Comparison of ENCODE assay signal across 1 cellular context in the genomic region with DNA sequence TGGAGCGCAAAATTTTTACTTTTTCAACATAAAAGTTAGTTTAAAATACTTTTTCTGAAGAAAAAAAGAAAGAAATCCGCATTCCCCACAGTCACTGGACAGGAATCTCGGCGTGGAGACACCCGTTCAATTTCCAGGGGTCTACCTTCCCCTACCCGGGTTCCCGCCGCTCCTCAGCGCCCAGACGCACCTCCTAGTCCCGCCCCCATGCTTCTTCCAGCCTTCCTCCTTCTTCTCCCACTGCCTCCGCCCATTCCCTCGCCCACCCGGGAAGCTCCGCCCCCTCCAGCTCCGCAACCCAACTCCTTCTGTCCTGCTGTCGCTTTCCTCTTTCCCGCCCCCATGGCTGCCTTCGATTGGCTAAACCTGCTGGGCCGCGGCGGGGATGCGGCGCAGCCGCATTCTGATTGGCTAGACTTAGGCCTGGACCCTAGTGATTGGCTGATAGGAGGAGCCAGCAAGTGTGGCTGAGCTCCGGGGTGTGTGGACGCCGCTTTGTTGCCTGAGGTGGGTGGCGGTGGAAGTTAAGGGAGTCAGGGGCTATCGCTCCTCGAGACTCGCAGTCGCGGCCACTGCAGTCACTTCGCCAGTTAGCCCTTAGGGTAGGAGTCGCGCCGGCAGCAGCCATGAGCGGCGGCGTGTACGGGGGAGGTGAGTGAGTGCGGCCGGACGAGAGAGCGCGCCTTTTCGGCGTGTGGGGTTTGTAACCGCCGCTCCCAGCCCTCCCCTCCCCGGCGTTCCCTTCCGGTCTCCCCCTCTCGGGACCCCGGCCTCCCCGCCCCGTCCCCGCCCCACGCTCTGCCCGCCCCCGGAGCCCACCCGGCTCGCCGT.
TF ChIP-seq lines count a peak whose summit lies in the region.

TSS of gene ACTL6A (plus strand) at position 460 of the 831 bp plus-strand sequence. CDS start at position 627, 167 bp downstream.

TF ChIP-seq in HepG2, 621 proteins besides CTCF, POLR2A, EP300 and RAD21 (continued from another document and continues in another):
- no peak for TF ChIP-seq SRSF9 (IDR thresholded peaks at IDR 0.05; ENCODE audit: borderline replicate concordance, insufficient read depth, low read depth, low read length, poor library complexity, severe bottlenecking)
- TF ChIP-seq ZNF550 (CRISPR knock-in tag; IDR thresholded peaks at IDR 0.05; ENCODE audit: borderline replicate concordance): 0 out of 2 replicates have a peak, but pooled peaks have one; percentile 14
- TF ChIP-seq ZNF496 (CRISPR knock-in tag; IDR thresholded peaks at IDR 0.05; ENCODE audit: insufficient replicate concordance): no peak
- TF ChIP-seq HOXA5 (CRISPR knock-in tag; IDR thresholded peaks at IDR 0.05): 0 out of 2 replicates have a peak, but pooled peaks have one; percentile 40
- peak; percentile 99 for TF ChIP-seq NFYB (CRISPR knock-in tag; IDR thresholded peaks at IDR 0.05)
- TF ChIP-seq DR1 (CRISPR knock-in tag; IDR thresholded peaks at IDR 0.05): no peak; the same call in 1 of the 2 replicates
- TF ChIP-seq ZNF619 (CRISPR knock-in tag; IDR thresholded peaks at IDR 0.05): 0 out of 2 replicates have a peak, but pooled peaks have one; percentile 26
- no peak for TF ChIP-seq ZNF207 (IDR thresholded peaks at IDR 0.05; ENCODE audit: borderline replicate concordance)
- TF ChIP-seq BRCA1 (CRISPR knock-in tag; IDR thresholded peaks at IDR 0.05): no peak
- TF ChIP-seq CHD2 (IDR thresholded peaks at IDR 0.05; ENCODE audit: low read depth, low read length): peak; percentile 60; the same call in 1 of the 2 replicates
- peak; percentile 82 for TF ChIP-seq HNRNPLL (IDR thresholded peaks at IDR 0.05; ENCODE audit: low read depth, low read length, poor library complexity, severe bottlenecking)
- TF ChIP-seq ONECUT2 (CRISPR knock-in tag; IDR thresholded peaks at IDR 0.05): no peak
- TF ChIP-seq, protein P1, sequence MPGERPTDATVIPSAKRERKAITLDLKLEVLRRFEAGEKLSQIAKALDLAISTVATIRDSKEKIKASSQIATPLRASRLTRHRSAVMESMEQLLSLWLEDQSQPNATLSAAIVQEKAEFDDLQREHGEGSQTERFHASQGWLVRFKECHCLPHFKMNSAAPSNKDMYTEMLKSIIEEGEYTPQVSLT (CRISPR knock-in tag; IDR thresholded peaks at IDR 0.05; ENCODE audit: borderline replicate concordance, low read depth): no peak
- TF ChIP-seq FOXC1 (CRISPR knock-in tag; IDR thresholded peaks at IDR 0.05; ENCODE audit: borderline replicate concordance): peak; percentile 56; the same call in 1 of the 2 replicates
- 0 out of 2 replicates have a peak, but pooled peaks have one; percentile 92 for TF ChIP-seq ZNF101 (CRISPR knock-in tag; IDR thresholded peaks at IDR 0.05; ENCODE audit: borderline replicate concordance, low read depth)
- no peak for TF ChIP-seq NCOA1 (CRISPR knock-in tag; IDR thresholded peaks at IDR 0.05)
- TF ChIP-seq ZNF841 (CRISPR knock-in tag; IDR thresholded peaks at IDR 0.05; ENCODE audit: borderline replicate concordance): no peak
- TF ChIP-seq MYC (CRISPR knock-in tag; IDR thresholded peaks at IDR 0.05; ENCODE audit: borderline replicate concordance): peak; percentile 89; the same call in 1 of the 2 replicates
- no peak for TF ChIP-seq CENPT (CRISPR knock-in tag; IDR thresholded peaks at IDR 0.05; ENCODE audit: low read depth)
- no peak for TF ChIP-seq AKNA (CRISPR knock-in tag; IDR thresholded peaks at IDR 0.05; ENCODE audit: borderline replicate concordance)
- TF ChIP-seq NCOA5 (CRISPR knock-in tag; IDR thresholded peaks at IDR 0.05): no peak
- TF ChIP-seq RERE (CRISPR knock-in tag; IDR thresholded peaks at IDR 0.05; ENCODE audit: low read depth): 0 out of 2 replicates have a peak, but pooled peaks have one; percentile 18
- TF ChIP-seq RFX1 (IDR thresholded peaks at IDR 0.05): no peak
- TF ChIP-seq, protein P2, sequence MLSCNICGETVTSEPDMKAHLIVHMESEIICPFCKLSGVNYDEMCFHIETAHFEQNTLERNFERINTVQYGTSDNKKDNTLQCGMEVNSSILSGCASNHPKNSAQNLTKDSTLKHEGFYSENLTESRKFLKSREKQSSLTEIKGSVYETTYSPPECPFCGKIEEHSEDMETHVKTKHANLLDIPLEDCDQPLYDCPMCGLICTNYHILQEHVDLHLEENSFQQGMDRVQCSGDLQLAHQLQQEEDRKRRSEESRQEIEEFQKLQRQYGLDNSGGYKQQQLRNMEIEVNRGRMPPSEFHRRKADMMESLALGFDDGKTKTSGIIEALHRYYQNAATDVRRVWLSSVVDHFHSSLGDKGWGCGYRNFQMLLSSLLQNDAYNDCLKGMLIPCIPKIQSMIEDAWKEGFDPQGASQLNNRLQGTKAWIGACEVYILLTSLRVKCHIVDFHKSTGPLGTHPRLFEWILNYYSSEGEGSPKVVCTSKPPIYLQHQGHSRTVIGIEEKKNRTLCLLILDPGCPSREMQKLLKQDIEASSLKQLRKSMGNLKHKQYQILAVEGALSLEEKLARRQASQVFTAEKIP (CRISPR knock-in tag; IDR thresholded peaks at IDR 0.05; ENCODE audit: borderline replicate concordance): no peak
- TF ChIP-seq SIX4 (CRISPR knock-in tag; IDR thresholded peaks at IDR 0.05): 0 out of 2 replicates have a peak, but pooled peaks have one; percentile 13
- 0 out of 2 replicates have a peak, but pooled peaks have one; percentile 62 for TF ChIP-seq HOMEZ (CRISPR knock-in tag; IDR thresholded peaks at IDR 0.05; ENCODE audit: low read depth)
- TF ChIP-seq GPN1 (CRISPR knock-in tag; IDR thresholded peaks at IDR 0.05; ENCODE audit: borderline replicate concordance): no peak
- TF ChIP-seq, protein P3, sequence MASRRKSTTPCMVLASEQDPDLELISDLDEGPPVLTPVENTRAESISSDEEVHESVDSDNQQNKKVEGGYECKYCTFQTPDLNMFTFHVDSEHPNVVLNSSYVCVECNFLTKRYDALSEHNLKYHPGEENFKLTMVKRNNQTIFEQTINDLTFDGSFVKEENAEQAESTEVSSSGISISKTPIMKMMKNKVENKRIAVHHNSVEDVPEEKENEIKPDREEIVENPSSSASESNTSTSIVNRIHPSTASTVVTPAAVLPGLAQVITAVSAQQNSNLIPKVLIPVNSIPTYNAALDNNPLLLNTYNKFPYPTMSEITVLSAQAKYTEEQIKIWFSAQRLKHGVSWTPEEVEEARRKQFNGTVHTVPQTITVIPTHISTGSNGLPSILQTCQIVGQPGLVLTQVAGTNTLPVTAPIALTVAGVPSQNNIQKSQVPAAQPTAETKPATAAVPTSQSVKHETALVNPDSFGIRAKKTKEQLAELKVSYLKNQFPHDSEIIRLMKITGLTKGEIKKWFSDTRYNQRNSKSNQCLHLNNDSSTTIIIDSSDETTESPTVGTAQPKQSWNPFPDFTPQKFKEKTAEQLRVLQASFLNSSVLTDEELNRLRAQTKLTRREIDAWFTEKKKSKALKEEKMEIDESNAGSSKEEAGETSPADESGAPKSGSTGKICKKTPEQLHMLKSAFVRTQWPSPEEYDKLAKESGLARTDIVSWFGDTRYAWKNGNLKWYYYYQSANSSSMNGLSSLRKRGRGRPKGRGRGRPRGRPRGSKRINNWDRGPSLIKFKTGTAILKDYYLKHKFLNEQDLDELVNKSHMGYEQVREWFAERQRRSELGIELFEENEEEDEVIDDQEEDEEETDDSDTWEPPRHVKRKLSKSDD (CRISPR knock-in tag; IDR thresholded peaks at IDR 0.05; ENCODE audit: low read depth): no peak
- TF ChIP-seq ZNF614 (CRISPR knock-in tag; IDR thresholded peaks at IDR 0.05; ENCODE audit: borderline replicate concordance): no peak; the same call in 1 of the 2 replicates
- no peak for TF ChIP-seq ZNF660 (CRISPR knock-in tag; IDR thresholded peaks at IDR 0.05; ENCODE audit: borderline replicate concordance, low read depth)
- TF ChIP-seq MZF1 (CRISPR knock-in tag; IDR thresholded peaks at IDR 0.05; ENCODE audit: borderline replicate concordance): no peak
- peak; percentile 51; the same call in 1 of the 2 replicates for TF ChIP-seq PHF21A (CRISPR knock-in tag; IDR thresholded peaks at IDR 0.05)
- TF ChIP-seq ZNF777 (CRISPR knock-in tag; IDR thresholded peaks at IDR 0.05): no peak
- TF ChIP-seq ZNF570 (CRISPR knock-in tag; IDR thresholded peaks at IDR 0.05; ENCODE audit: borderline replicate concordance): no peak
